1 cellular context compared by ENCODE assay signal in the genomic region with DNA sequence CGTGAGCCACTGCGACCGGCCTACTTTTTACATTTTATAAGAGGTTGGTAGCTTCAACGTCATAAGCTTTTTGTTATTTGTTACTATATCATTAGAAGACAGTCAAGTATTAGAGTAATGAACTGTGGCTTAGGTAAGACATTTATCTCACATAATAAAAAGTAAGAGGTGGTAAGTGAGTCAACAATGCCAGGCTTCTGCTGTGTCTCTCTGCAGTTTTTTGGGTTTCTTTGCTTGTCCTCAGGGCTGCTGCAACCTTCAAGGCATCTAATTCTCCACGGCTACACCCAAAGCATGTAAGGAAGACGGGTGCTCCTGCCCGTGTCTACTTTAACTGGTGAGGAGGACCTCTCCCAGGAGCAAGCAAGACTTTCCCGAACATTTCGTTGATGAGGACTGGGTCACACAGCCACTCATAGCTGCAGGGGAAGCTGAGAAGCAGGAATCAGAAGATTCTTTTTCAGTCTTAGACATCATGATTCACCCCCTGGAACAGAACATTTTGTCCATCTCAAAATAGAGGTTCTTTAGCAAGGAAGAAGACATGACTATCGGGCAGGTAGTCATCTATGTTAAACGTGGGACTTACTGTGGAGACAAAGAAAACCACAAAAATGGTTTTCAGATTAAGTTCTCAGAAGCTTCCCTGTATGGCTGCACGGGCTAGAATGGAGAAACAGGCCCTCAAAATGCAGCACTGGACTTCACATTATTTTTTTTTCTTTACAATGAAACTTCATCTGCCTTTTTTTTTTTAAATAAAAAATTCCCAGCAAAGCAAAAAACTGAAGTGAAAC.
TF ChIP-seq lines count a peak whose summit lies in the region.

No MANE protein-coding gene starts in this region.

TF ChIP-seq in GM23338, 12 proteins besides CTCF, POLR2A, EP300 and RAD21 (continued from another document):
- TF ChIP-seq ZNF462 (CRISPR knock-in tag; IDR thresholded peaks at IDR 0.05): no peak
- no peak for TF ChIP-seq CREB1 (CRISPR knock-in tag; IDR thresholded peaks at IDR 0.05; ENCODE audit: low read depth)
- TF ChIP-seq NANOG (IDR thresholded peaks at IDR 0.05; ENCODE audit: borderline replicate concordance): no peak
- TF ChIP-seq EZH2 (IDR thresholded peaks at IDR 0.05; ENCODE audit: low read depth, unreplicated experiment): no peak
- TF ChIP-seq EZH2phosphoT487 (IDR thresholded peaks at IDR 0.05; ENCODE audit: unreplicated experiment): no peak
- no peak for TF ChIP-seq ZNF114 (CRISPR knock-in tag; IDR thresholded peaks at IDR 0.05)
- no peak for TF ChIP-seq JUNB (IDR thresholded peaks at IDR 0.05; ENCODE audit: unreplicated experiment)
- no peak for TF ChIP-seq POLR2AphosphoS5 (IDR thresholded peaks at IDR 0.05; ENCODE audit: low read depth)
- no peak for TF ChIP-seq ETS1 (IDR thresholded peaks at IDR 0.05)
